1 cellular context compared by ENCODE assay signal in genomic region chr9:34379334-34380033, GRCh38.
TF ChIP-seq lines count a peak whose summit lies in the region.

No MANE protein-coding gene starts in this region.

TF ChIP-seq in GM12878, 131 proteins besides CTCF, POLR2A, EP300 and RAD21 (continued from another document and continues in another):
- TF ChIP-seq ZNF687 (IDR thresholded peaks at IDR 0.05) = no peak
- TF ChIP-seq ATF2 (IDR thresholded peaks at IDR 0.05; ENCODE audit: low read length) = no peak
- TF ChIP-seq BCL3 (IDR thresholded peaks at IDR 0.05; ENCODE audit: borderline replicate concordance, insufficient read depth, low read depth, low read length, poor library complexity, severe bottlenecking) = no peak
- TF ChIP-seq SP1 (IDR thresholded peaks at IDR 0.05; ENCODE audit: low read depth, low read length) = no peak
- no peak for TF ChIP-seq CUX1 (IDR thresholded peaks at IDR 0.05; ENCODE audit: insufficient replicate concordance, low read depth, low read length)
- TF ChIP-seq NR2F1 (conservative IDR thresholded peaks at IDR 0.05) = peak; percentile 75
- TF ChIP-seq, protein P1, sequence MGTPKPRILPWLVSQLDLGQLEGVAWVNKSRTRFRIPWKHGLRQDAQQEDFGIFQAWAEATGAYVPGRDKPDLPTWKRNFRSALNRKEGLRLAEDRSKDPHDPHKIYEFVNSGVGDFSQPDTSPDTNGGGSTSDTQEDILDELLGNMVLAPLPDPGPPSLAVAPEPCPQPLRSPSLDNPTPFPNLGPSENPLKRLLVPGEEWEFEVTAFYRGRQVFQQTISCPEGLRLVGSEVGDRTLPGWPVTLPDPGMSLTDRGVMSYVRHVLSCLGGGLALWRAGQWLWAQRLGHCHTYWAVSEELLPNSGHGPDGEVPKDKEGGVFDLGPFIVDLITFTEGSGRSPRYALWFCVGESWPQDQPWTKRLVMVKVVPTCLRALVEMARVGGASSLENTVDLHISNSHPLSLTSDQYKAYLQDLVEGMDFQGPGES (IDR thresholded peaks at IDR 0.05) = no peak
- TF ChIP-seq CREM (IDR thresholded peaks at IDR 0.05; ENCODE audit: low read depth) = peak; percentile 42; the same call in 1 of the 2 replicates
- no peak for TF ChIP-seq ZBTB33 (IDR thresholded peaks at IDR 0.05)
- no peak for TF ChIP-seq ASH2L (IDR thresholded peaks at IDR 0.05; ENCODE audit: borderline replicate concordance, low read depth)
- TF ChIP-seq POLR2AphosphoS5 (IDR thresholded peaks at IDR 0.05; ENCODE audit: low read length) = no peak
- no peak for TF ChIP-seq RBBP5 (conservative IDR thresholded peaks at IDR 0.05)
- TF ChIP-seq, protein P2, sequence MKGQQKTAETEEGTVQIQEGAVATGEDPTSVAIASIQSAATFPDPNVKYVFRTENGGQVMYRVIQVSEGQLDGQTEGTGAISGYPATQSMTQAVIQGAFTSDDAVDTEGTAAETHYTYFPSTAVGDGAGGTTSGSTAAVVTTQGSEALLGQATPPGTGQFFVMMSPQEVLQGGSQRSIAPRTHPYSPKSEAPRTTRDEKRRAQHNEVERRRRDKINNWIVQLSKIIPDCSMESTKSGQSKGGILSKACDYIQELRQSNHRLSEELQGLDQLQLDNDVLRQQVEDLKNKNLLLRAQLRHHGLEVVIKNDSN (IDR thresholded peaks at IDR 0.05; ENCODE audit: borderline replicate concordance, extremely low read length, insufficient read depth, low read depth, low read length) = no peak
- TF ChIP-seq SREBF1 (IDR thresholded peaks at IDR 0.05; ENCODE audit: low read length) = no peak
- TF ChIP-seq ZNF592 (IDR thresholded peaks at IDR 0.05) = no peak
- TF ChIP-seq, protein P3, sequence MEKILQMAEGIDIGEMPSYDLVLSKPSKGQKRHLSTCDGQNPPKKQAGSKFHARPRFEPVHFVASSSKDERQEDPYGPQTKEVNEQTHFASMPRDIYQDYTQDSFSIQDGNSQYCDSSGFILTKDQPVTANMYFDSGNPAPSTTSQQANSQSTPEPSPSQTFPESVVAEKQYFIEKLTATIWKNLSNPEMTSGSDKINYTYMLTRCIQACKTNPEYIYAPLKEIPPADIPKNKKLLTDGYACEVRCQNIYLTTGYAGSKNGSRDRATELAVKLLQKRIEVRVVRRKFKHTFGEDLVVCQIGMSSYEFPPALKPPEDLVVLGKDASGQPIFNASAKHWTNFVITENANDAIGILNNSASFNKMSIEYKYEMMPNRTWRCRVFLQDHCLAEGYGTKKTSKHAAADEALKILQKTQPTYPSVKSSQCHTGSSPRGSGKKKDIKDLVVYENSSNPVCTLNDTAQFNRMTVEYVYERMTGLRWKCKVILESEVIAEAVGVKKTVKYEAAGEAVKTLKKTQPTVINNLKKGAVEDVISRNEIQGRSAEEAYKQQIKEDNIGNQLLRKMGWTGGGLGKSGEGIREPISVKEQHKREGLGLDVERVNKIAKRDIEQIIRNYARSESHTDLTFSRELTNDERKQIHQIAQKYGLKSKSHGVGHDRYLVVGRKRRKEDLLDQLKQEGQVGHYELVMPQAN (conservative IDR thresholded peaks at IDR 0.05) = no peak
- TF ChIP-seq BRCA1 (IDR thresholded peaks at IDR 0.05; ENCODE audit: low read depth, low read length) = no peak
- no peak for TF ChIP-seq RCOR1 (conservative IDR thresholded peaks at IDR 0.05; ENCODE audit: low read depth, low read length)
- no peak for TF ChIP-seq DPF2 (IDR thresholded peaks at IDR 0.05)
- TF ChIP-seq, protein P4, sequence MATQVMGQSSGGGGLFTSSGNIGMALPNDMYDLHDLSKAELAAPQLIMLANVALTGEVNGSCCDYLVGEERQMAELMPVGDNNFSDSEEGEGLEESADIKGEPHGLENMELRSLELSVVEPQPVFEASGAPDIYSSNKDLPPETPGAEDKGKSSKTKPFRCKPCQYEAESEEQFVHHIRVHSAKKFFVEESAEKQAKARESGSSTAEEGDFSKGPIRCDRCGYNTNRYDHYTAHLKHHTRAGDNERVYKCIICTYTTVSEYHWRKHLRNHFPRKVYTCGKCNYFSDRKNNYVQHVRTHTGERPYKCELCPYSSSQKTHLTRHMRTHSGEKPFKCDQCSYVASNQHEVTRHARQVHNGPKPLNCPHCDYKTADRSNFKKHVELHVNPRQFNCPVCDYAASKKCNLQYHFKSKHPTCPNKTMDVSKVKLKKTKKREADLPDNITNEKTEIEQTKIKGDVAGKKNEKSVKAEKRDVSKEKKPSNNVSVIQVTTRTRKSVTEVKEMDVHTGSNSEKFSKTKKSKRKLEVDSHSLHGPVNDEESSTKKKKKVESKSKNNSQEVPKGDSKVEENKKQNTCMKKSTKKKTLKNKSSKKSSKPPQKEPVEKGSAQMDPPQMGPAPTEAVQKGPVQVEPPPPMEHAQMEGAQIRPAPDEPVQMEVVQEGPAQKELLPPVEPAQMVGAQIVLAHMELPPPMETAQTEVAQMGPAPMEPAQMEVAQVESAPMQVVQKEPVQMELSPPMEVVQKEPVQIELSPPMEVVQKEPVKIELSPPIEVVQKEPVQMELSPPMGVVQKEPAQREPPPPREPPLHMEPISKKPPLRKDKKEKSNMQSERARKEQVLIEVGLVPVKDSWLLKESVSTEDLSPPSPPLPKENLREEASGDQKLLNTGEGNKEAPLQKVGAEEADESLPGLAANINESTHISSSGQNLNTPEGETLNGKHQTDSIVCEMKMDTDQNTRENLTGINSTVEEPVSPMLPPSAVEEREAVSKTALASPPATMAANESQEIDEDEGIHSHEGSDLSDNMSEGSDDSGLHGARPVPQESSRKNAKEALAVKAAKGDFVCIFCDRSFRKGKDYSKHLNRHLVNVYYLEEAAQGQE (IDR thresholded peaks at IDR 0.05; ENCODE audit: low read depth, low read length) = no peak
- no peak for TF ChIP-seq SIX5 (IDR thresholded peaks at IDR 0.05; ENCODE audit: low read depth, low read length, severe bottlenecking)
- no peak for TF ChIP-seq NR2C2 (IDR thresholded peaks at IDR 0.05; ENCODE audit: borderline replicate concordance, control insufficient read depth, insufficient read length, low read depth)
- TF ChIP-seq JUND (IDR thresholded peaks at IDR 0.05; ENCODE audit: low read depth, low read length) = no peak
- no peak for TF ChIP-seq CBX3 (IDR thresholded peaks at IDR 0.05; ENCODE audit: borderline replicate concordance, low read depth)
